8 cellular contexts compared by ENCODE assay signal in the genomic region with DNA sequence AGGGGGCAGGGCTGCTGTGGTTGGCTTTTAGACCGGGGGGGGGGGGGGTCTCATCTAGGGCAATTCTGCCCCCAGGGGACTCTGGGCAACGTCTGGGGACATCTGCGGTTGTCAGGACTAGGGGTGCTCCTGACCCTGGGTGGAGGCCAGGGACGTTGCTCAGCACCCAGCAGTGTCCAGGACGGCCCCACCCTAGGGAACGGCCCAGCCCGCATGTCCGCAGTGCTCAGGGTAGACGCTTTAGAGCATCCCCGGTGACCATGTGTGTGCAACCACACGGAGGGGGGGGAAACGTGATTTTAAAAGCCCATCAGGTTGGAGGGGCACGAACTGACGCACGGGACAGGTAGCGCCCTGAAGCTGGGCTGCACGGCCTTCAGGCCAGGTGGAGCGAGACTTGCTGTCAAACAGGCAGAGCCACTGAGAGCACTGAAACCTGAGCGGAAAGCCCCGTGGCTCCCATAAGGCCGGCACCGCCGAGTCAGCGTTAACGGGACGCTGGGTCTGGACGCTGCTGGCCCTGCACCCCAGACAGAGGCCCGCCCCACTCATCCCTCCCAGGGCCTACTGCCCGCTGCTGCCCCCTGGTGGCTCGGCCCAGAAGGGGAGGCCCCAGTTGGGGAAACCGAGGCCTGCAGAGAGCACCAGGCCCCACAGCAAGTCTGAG. TPM values are rescaled to one million over a fixed set of nuclear protein-coding genes. Genes with fewer than 3 reads are reported as not detected.
DNase-seq lines count a peak whose midpoint lies in the region; ATAC-seq and TF ChIP-seq lines count a peak whose summit lies in the region.

No MANE protein-coding gene starts in this region.

- H3K27me3 ChIP-seq in HCT116 (ENCODE audit: insufficient read depth, low read length) (no peaks in the 10 kb centered on the region), colonic mucosa (no peaks in the 10 kb centered on the region), lung (ENCODE audit: control insufficient read depth, insufficient read depth) (no peaks in the 10 kb centered on the region)

- TF ChIP-seq CTCF in AG10803 (conservative IDR thresholded peaks at IDR 0.05; ENCODE audit: low read length) (peak; percentile 78), HCT116 (IDR thresholded peaks at IDR 0.05 in 2 of 3, conservative IDR thresholded peaks at IDR 0.05 in 1 of 3; ENCODE audit: borderline replicate concordance in 1 of 3, insufficient read depth in 1 of 3, low read depth in 2 of 3, low read length in 2 of 3) (peak; percentile 71 to 91 (median 90); a peak in 5 of 6 replicates), colonic mucosa (IDR thresholded peaks at IDR 0.05) (peak; percentile 97), lung (IDR thresholded peaks at IDR 0.05; ENCODE audit: control extremely low read depth, extremely low read depth) (peak; percentile 54)

- CTCF ChIA-PET in HCT116 (lab: Charles Lee) = interaction anchor here (0.6 kb wide), 1 partner anchor 15 kb away, joined by 3 read pairs; no protein-coding TSS in a partner anchor

- RAD21 ChIA-PET in HCT116 (lab: Charles Lee; ENCODE audit: low non-redundant PET in 1 of 2, low total read pairs in 2 of 2, uncharacterized antibody in 2 of 2, unreplicated experiment in 2 of 2) = no interaction called here

- H3K9me3 ChIP-seq in HCT116 (ENCODE audit: control insufficient read depth in 1 of 2, insufficient read depth in 1 of 2, low read depth in 1 of 2, low read length in 2 of 2) = no peaks in the 10 kb centered on the region
- H3K9me3 ChIP-seq in colonic mucosa = no peaks in the 10 kb centered on the region
- no peaks in the 10 kb centered on the region for H3K9me3 ChIP-seq in lung (ENCODE audit: control insufficient read depth in 2 of 2, insufficient read depth in 1 of 2, low read length in 1 of 2)

- no TSS peak for BruUV-seq in HCT116 (replicated peaks; lab: Mats Ljungman, UMichigan)

- H3K27ac ChIP-seq in HCT116 (ENCODE audit: low read depth, low read length) = no peak overlapping the region
- H3K27ac ChIP-seq in colonic mucosa = no peak overlapping the region
- no peak overlapping the region for H3K27ac ChIP-seq in lung (ENCODE audit: low read depth in 1 of 2, low read length in 1 of 2)

- H3K9ac ChIP-seq in HCT116 (ENCODE audit: low read length) = no peak overlapping the region
- no peak overlapping the region for H3K9ac ChIP-seq in colonic mucosa (ENCODE audit: low read depth in 2 of 2, low read length in 2 of 2)

- no peak overlapping the region for H2AFZ ChIP-seq in HCT116 (ENCODE audit: low read depth, low read length, poor library complexity, severe bottlenecking)

- DNase-seq in AG10803 (ENCODE audit: low read depth) = peak; percentile 57
- DNase-seq in HCT116 (ENCODE audit: low read depth, low spot score) = no peak
- DNase-seq in activated CD4-positive, CD25-positive, alpha-beta regulatory T cell treated with anti-CD3 and anti-CD28 coated beads, Interleukin-2, amount 50 U/mL, for 72 hours = peak; percentile 73
- DNase-seq in colonic mucosa = peak; percentile 75
- no peak for DNase-seq in lung (ENCODE audit: low spot score)
- DNase-seq in stimulated activated CD8-positive, alpha-beta memory T cell treated with anti-CD3 and anti-CD28 coated beads, Interleukin-7, amount 100 ng/mL, for 24 hours (ENCODE audit: low read depth) = peak; percentile 31
- DNase-seq in NCI-H1048 (lab: John Stamatoyannopoulos, UW) = no peak

- intact Hi-C loops in HCT116 (cut with micrococcal nuclease) (loop anchor here (1.0 kb wide), 1 partner anchor 32 kb away; no protein-coding TSS in a partner anchor), colonic mucosa (cut with DNase I) (loop anchor here (2.0 kb wide), 1 partner anchor 73 kb away; no protein-coding TSS in a partner anchor)

- TF ChIP-seq POLR2A in HCT116 (IDR thresholded peaks at IDR 0.05; ENCODE audit: borderline replicate concordance, extremely low read depth, insufficient read depth, insufficient read length) = no peak

- 49 to 60% methylated on average over 30 to 31 of the region's 31 CpGs for WGBS in lung, 2 donors

- no peak overlapping the region for H3K4me2 ChIP-seq in HCT116 (ENCODE audit: low read length)

- H3K79me2 ChIP-seq in HCT116 (ENCODE audit: insufficient read depth, low read length) = no peaks in the 10 kb centered on the region

- H3K36me3 ChIP-seq in HCT116 (ENCODE audit: control insufficient read depth in 1 of 2, insufficient read depth in 2 of 2, low read length in 2 of 2) (peaks cover 0 to 5% of the 10 kb centered on the region in 2 experiments; a peak in 2 of 4 replicates), colonic mucosa (no peaks in the 10 kb centered on the region), lung (ENCODE audit: control insufficient read depth in 2 of 2, insufficient read depth in 2 of 2, low read length in 2 of 2) (peaks cover 0 to 57% of the 10 kb centered on the region in 2 donors)

- H3K4me1 ChIP-seq in HCT116 (ENCODE audit: control insufficient read depth in 1 of 2, insufficient read depth in 2 of 2, low read length in 2 of 2) (no peaks in the 10 kb centered on the region), colonic mucosa (no peaks in the 10 kb centered on the region), lung (ENCODE audit: control insufficient read depth in 2 of 2, insufficient read depth in 2 of 2, low read length in 2 of 2) (peaks cover 0 to 12% of the 10 kb centered on the region in 2 donors)

- peak; percentile 83 for ATAC-seq in HCT116
- ATAC-seq in lung (ENCODE audit: insufficient read depth, low FRiP score) = peak; percentile 63
- ATAC-seq in HG03571 (IDR thresholded peaks at IDR 0.05; ENCODE audit: unreplicated experiment) = no peak

- H3K4me3 ChIP-seq in AG10803 (ENCODE audit: low read length) = 0 out of 2 replicates have a peak overlapping the region, but pooled peaks have one; percentile 7
- H3K4me3 ChIP-seq in HCT116 (replicated peaks in 1 of 2; ENCODE audit: low read depth in 1 of 2, low read length in 2 of 2) = no peak overlapping the region
- H3K4me3 ChIP-seq in colonic mucosa = no peak overlapping the region
- H3K4me3 ChIP-seq in lung = no peak overlapping the region

- H4K20me1 ChIP-seq in HCT116 (ENCODE audit: insufficient read depth) = no peaks in the 10 kb centered on the region

- POLR2A ChIA-PET in HCT116 (lab: Charles Lee) = no interaction called here

- TF ChIP-seq RAD21 in HCT116 (IDR thresholded peaks at IDR 0.05; ENCODE audit: low read depth) = peak; percentile 86

- no peaks in the 10 kb centered on the region for H3K9me2 ChIP-seq in HCT116 (ENCODE audit: insufficient read depth)

TF ChIP-seq in HCT116, 20 proteins besides CTCF, POLR2A, EP300 and RAD21 (continues in another document):
- TF ChIP-seq POLR2AphosphoS5 (IDR thresholded peaks at IDR 0.05; ENCODE audit: low read depth, low read length) (no peak), CEBPB (IDR thresholded peaks at IDR 0.05; ENCODE audit: low read depth) (no peak), SIN3A (IDR thresholded peaks at IDR 0.05; ENCODE audit: low read depth) (no peak), FOSL1 (IDR thresholded peaks at IDR 0.05; ENCODE audit: low read depth) (no peak), TCF7L2 (IDR thresholded peaks at IDR 0.05; ENCODE audit: borderline replicate concordance, extremely low read depth, insufficient read depth, insufficient read length) (no peak), EZH2 (IDR thresholded peaks at IDR 0.05) (no peak), SRF (IDR thresholded peaks at IDR 0.05; ENCODE audit: low read depth) (no peak), CBX3 (IDR thresholded peaks at IDR 0.05; ENCODE audit: low read depth) (no peak), ELF1 (IDR thresholded peaks at IDR 0.05; ENCODE audit: borderline replicate concordance, low read depth) (no peak), EGR1 (IDR thresholded peaks at IDR 0.05; ENCODE audit: low read depth) (no peak), ZNF274 (IDR thresholded peaks at IDR 0.05; ENCODE audit: low read depth, low read length) (no peak), ZFX (IDR thresholded peaks at IDR 0.05) (no peak), EZH2phosphoT487 (IDR thresholded peaks at IDR 0.05; ENCODE audit: borderline replicate concordance) (no peak), YY1 (IDR thresholded peaks at IDR 0.05; ENCODE audit: extremely low read depth, insufficient replicate concordance, low read depth, low read length) (no peak), SP1 (IDR thresholded peaks at IDR 0.05; ENCODE audit: low read depth) (no peak)
- TF ChIP-seq, protein P1, sequence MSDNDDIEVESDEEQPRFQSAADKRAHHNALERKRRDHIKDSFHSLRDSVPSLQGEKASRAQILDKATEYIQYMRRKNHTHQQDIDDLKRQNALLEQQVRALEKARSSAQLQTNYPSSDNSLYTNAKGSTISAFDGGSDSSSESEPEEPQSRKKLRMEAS (IDR thresholded peaks at IDR 0.05) = no peak
- TF ChIP-seq, protein P2, sequence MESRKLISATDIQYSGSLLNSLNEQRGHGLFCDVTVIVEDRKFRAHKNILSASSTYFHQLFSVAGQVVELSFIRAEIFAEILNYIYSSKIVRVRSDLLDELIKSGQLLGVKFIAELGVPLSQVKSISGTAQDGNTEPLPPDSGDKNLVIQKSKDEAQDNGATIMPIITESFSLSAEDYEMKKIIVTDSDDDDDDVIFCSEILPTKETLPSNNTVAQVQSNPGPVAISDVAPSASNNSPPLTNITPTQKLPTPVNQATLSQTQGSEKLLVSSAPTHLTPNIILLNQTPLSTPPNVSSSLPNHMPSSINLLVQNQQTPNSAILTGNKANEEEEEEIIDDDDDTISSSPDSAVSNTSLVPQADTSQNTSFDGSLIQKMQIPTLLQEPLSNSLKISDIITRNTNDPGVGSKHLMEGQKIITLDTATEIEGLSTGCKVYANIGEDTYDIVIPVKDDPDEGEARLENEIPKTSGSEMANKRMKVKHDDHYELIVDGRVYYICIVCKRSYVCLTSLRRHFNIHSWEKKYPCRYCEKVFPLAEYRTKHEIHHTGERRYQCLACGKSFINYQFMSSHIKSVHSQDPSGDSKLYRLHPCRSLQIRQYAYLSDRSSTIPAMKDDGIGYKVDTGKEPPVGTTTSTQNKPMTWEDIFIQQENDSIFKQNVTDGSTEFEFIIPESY (IDR thresholded peaks at IDR 0.05; ENCODE audit: extremely low read depth, insufficient replicate concordance, low read length) = no peak

RNA-seq across cellular contexts. Expression of a gene that starts 8.3 kb away (rescaled TPM):
- 33.2 TPM for total RNA-seq in HCT116 (2021; ENCODE audit: unreplicated experiment)
- 24.2 and 25.3 TPM in 2 replicates for polyA plus RNA-seq in HCT116 (2012)
- total RNA-seq in colonic mucosa = 10 to 100 TPM; 12.0 to 35.1 TPM
- 10 to 100 TPM; 18.4 to 23.4 TPM for total RNA-seq in lung
- polyA plus RNA-seq in lung = 10 to 100 TPM; 16.7 to 19.1 TPM

RNA-seq across cellular contexts. Expression of a gene that starts 11.6 kb away (rescaled TPM):
- total RNA-seq in HCT116 (2021; ENCODE audit: unreplicated experiment) (2.3 TPM), colonic mucosa (1 to 10 TPM; 1.5 to 1.7 TPM), lung (1 to 10 TPM; 2.8 to 7.6 TPM)
- polyA plus RNA-seq in HCT116 (2012) = 1.6 and 1.8 TPM in 2 replicates
- polyA plus RNA-seq in lung = 1 to 10 TPM; 2.5 to 4.3 TPM

RNA-seq across cellular contexts. Expression of a gene that starts 33.0 kb away (rescaled TPM):
- total RNA-seq in HCT116 (2021; ENCODE audit: unreplicated experiment) (not detected), colonic mucosa (1 to 10 TPM in 1 of 2 donors, under 1 TPM in 1; 0.40 to 1.1 TPM), lung (1 to 10 TPM; 1.9 to 2.1 TPM)
- polyA plus RNA-seq in HCT116 (2012) = not detected in 2 replicates
- polyA plus RNA-seq in lung = 1 to 10 TPM; 1.6 to 1.8 TPM

RNA-seq across cellular contexts. Expression of a gene that starts 45.5 kb away (rescaled TPM):
- total RNA-seq in HCT116 (2021; ENCODE audit: unreplicated experiment) (186 TPM), colonic mucosa (100 to 1,000 TPM in 1 of 2 donors, 10 to 100 TPM in 1; 87.9 to 118 TPM), lung (10 to 100 TPM; 60.2 to 91.3 TPM)
- 158 and 174 TPM in 2 replicates for polyA plus RNA-seq in HCT116 (2012)
- polyA plus RNA-seq in lung = 10 to 100 TPM; 51.1 to 93.4 TPM

Comparison
In these comparisons a context has a peak if more than half of its experiments do, and no peak if none do; other contexts are left out.
1. DNase-seq: peak in AG10803 (single experiment), activated CD4-positive, CD25-positive, alpha-beta regulatory T cell treated with anti-CD3 and anti-CD28 coated beads, Interleukin-2, amount 50 U/mL, for 72 hours (single experiment), colonic mucosa (single experiment) and stimulated activated CD8-positive, alpha-beta memory T cell treated with anti-CD3 and anti-CD28 coated beads, Interleukin-7, amount 100 ng/mL, for 24 hours (single experiment); none in HCT116 (single experiment), lung (single experiment) and NCI-H1048 (single experiment).
2. Peak in every context shown above with its lines, with median percentiles within 50 percentile points of each other: CTCF ChIP-seq.